Comparison of ENCODE assay signal across 23 cellular contexts in genomic region chr11:7272373-7272772, GRCh38. TPM values are rescaled to one million over a fixed set of nuclear protein-coding genes. Genes with fewer than 3 reads are reported as not detected.
"Had no signal": no experiment of that assay in that cellular context is flagged by ENCODE, and none has a peak within 500 bp of the region (broad histone marks: within the 10 kb centered on the region; RNA-seq: fewer than 3 reads in every experiment).

No MANE protein-coding gene starts in this region.

- H3K4me3 ChIP-seq: body of pancreas, left ventricle myocardium inferior, thoracic aorta, vagina had no signal

- H3K9me3 ChIP-seq: body of pancreas, left ventricle myocardium inferior, thoracic aorta, vagina had no signal

- H3K27ac Mint-ChIP-seq: activated naive CD4-positive, alpha-beta T cell treated with anti-CD3 and anti-CD28 coated beads, Interleukin-2, amount 10 ng/mL, durations not matched to agents 7 days and 5 days; dendritic cell treated with granulocyte-macrophage colony-stimulating factor and Interleukin-4, amounts not matched to agents 40 ng/mL and 50 ng/mL, for 4 days; immature natural killer cell; natural killer cell; type B pancreatic cell had no signal

- DNase-seq: activated CD4-positive, alpha-beta T cell treated with anti-CD3 and anti-CD28 coated beads, Interleukin-2, amount 50 U/mL, for 4 hours; activated effector memory CD4-positive, alpha-beta T cell treated with Interleukin-2 at 50 U/mL for 16 hours; activated naive CD4-positive, alpha-beta T cell treated with anti-CD3 and anti-CD28 coated beads, Interleukin-2, amount 10 ng/mL, durations not matched to agents 7 days and 5 days; activated T-cell treated with anti-CD3 and anti-CD28 coated beads, Interleukin-2, amount 50 U/mL, for 48 hours; amygdala; body of pancreas; effector CD8-positive, alpha-beta T cell; foreskin melanocyte; immature natural killer cell; left ventricle myocardium inferior; mammary epithelial cell; midbrain; natural killer cell; retina; stimulated activated CD4-positive, alpha-beta T cell treated with anti-CD3 and anti-CD28 coated beads, Interleukin-2, amount 100 ng/mL, for 48 hours; stimulated activated naive CD4-positive, alpha-beta T cell treated with Interleukin-2 at 50 U/mL for 16 hours had no signal

- H3K4me3 Mint-ChIP-seq: activated naive CD4-positive, alpha-beta T cell treated with anti-CD3 and anti-CD28 coated beads, Interleukin-2, amount 10 ng/mL, durations not matched to agents 7 days and 5 days; dendritic cell treated with granulocyte-macrophage colony-stimulating factor and Interleukin-4, amounts not matched to agents 40 ng/mL and 50 ng/mL, for 4 days; immature natural killer cell; natural killer cell; type B pancreatic cell had no signal

- H3K27ac ChIP-seq: body of pancreas, left ventricle myocardium inferior, thoracic aorta, vagina had no signal

- H3K27me3 Mint-ChIP-seq: activated naive CD4-positive, alpha-beta T cell treated with anti-CD3 and anti-CD28 coated beads, Interleukin-2, amount 10 ng/mL, durations not matched to agents 7 days and 5 days; dendritic cell treated with granulocyte-macrophage colony-stimulating factor and Interleukin-4, amounts not matched to agents 40 ng/mL and 50 ng/mL, for 4 days had no signal

- H3K27me3 ChIP-seq: body of pancreas, vagina had no signal

- ATAC-seq: body of pancreas, esophagus mucosa, natural killer cell had no signal

- H3K4me1 ChIP-seq: body of pancreas, left ventricle myocardium inferior, vagina had no signal

- H3K36me3 Mint-ChIP-seq: activated naive CD4-positive, alpha-beta T cell treated with anti-CD3 and anti-CD28 coated beads, Interleukin-2, amount 10 ng/mL, durations not matched to agents 7 days and 5 days; immature natural killer cell; natural killer cell; type B pancreatic cell had no signal

- H3K36me3 ChIP-seq: left ventricle myocardium inferior, thoracic aorta, vagina had no signal

- FAIRE-seq: TTC549 had no signal

- H3K9me3 Mint-ChIP-seq: activated naive CD4-positive, alpha-beta T cell treated with anti-CD3 and anti-CD28 coated beads, Interleukin-2, amount 10 ng/mL, durations not matched to agents 7 days and 5 days; dendritic cell treated with granulocyte-macrophage colony-stimulating factor and Interleukin-4, amounts not matched to agents 40 ng/mL and 50 ng/mL, for 4 days; immature natural killer cell; natural killer cell; type B pancreatic cell had no signal

- H3K4me1 Mint-ChIP-seq: activated naive CD4-positive, alpha-beta T cell treated with anti-CD3 and anti-CD28 coated beads, Interleukin-2, amount 10 ng/mL, durations not matched to agents 7 days and 5 days; immature natural killer cell; natural killer cell had no signal

RNA-seq across cellular contexts. Expression of gene SYT9, which starts 20.7 kb away (rescaled TPM):
- total RNA-seq: esophagus mucosa, mammary epithelial cell, natural killer cell, osteoblast, thoracic aorta had no signal
- polyA plus RNA-seq: immature natural killer cell, mammary epithelial cell had no signal
